ENCODE assay signal across 14 cellular contexts in the genomic region with DNA sequence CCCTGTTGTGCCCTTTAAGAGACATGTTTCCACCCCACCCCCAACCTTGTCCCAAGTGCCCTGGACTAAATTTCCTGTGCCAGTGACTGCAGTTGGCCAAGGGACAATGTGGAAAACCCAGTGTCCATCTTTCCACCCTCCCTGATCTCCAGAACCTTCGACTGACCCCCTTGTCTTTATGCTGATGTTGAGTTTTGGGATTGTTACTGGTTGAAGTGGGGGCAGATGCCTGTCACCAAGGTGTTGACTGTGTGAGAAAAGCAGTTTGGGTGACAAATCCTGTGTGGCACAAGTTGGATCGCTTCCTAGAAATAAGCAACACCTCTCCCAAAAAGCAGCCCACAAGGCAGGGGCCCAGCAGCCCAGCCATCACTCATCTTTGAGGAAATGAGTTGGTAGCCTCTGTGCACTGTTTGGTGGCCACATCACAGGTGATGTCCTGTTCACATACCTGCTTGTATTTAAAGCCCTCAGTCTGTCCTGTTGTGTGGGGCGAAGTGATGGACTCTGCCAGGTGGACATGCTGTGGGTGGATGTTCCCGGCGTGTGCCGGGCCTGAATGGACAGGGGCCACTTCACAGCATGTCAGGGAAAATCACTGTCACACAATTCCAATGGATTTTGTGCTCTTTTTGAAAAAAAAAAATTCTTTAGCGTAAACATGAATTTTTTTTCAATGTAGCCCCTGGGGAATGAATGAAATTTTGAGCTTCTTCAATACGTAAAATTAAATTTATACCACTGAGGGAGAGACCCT. TPM values are rescaled to one million over a fixed set of nuclear protein-coding genes. Genes with fewer than 3 reads are reported as not detected.
DNase-seq lines count a peak whose midpoint lies in the region; ATAC-seq and TF ChIP-seq lines count a peak whose summit lies in the region.
"Had no signal": no experiment of that assay in that cellular context is flagged by ENCODE, and none has a peak within 500 bp of the region (broad histone marks: within the 10 kb centered on the region; RNA-seq: fewer than 3 reads in every experiment).

No MANE protein-coding gene starts in this region.

- peak overlapping the region; percentile 37 to 52 for H3K27ac Mint-ChIP-seq in activated naive CD4-positive, alpha-beta T cell treated with anti-CD3 and anti-CD28 coated beads, Interleukin-2, amount 50 U/mL, for 72 hours
- H3K27ac Mint-ChIP-seq: dendritic cell treated with granulocyte-macrophage colony-stimulating factor and Interleukin-4, amounts not matched to agents 40 ng/mL and 50 ng/mL, for 4 days; WTC11 had no signal

- no peaks in the 10 kb centered on the region for H3K4me1 ChIP-seq in PC-3 (ENCODE audit: insufficient read depth, low read length)
- H3K4me1 ChIP-seq in mammary epithelial cell (ENCODE audit: insufficient read depth, low read length), result peaks cover 11% of the 10 kb centered on the region
- H3K4me1 ChIP-seq in skeletal muscle satellite cell (ENCODE audit: control insufficient read depth, insufficient read depth, low read length), result peaks cover 22% of the 10 kb centered on the region
- H3K4me1 ChIP-seq: ascending aorta, tibial artery had no signal

- H3K4me2 ChIP-seq in PC-3 (ENCODE audit: low read length) (no peak overlapping the region), mammary epithelial cell (ENCODE audit: insufficient read depth, low read depth, low read length) (no peak overlapping the region), skeletal muscle satellite cell (ENCODE audit: low read length) (peak overlapping the region; percentile 24)

- no peak overlapping the region for H3K27ac ChIP-seq in PC-3 (ENCODE audit: low read length)
- no peak overlapping the region for H3K27ac ChIP-seq in mammary epithelial cell (ENCODE audit: insufficient read depth, low read depth, low read length)
- H3K27ac ChIP-seq: ascending aorta, tibial artery had no signal

- 75% methylated on average over 8 of the region's 8 CpGs for WGBS in mammary epithelial cell (ENCODE audit: low coverage, missing lambda C conversion rate)

- no peaks in the 10 kb centered on the region for H3F3A ChIP-seq in PC-3 (ENCODE audit: low read length, unreplicated experiment)

- intact Hi-C loops in PC-3 (cut with micrococcal nuclease) (no loop called here), mammary epithelial cell (cut with micrococcal nuclease) (no loop called here)

- H4K20me1 ChIP-seq in PC-3 (ENCODE audit: low read length) (0 out of 2 replicates have a peak, but pooled peaks cover 3% of the 10 kb centered on the region), mammary epithelial cell (ENCODE audit: insufficient read depth, low read length) (no peaks in the 10 kb centered on the region)

- POLR2A ChIA-PET in PC-3 (lab: Charles Lee; ENCODE audit: unreplicated experiment), result no interaction called here

- dilution Hi-C loops in mammary epithelial cell (cut with HindIII; ENCODE audit: low sequenced_read_pairs), result no loop called here

- H3K9me3 ChIP-seq in PC-3 (ENCODE audit: low read length) (no peaks in the 10 kb centered on the region), mammary epithelial cell (replicated peaks; ENCODE audit: insufficient read depth, low read length) (no peaks in the 10 kb centered on the region), skeletal muscle satellite cell (replicated peaks; ENCODE audit: low read length) (no peaks in the 10 kb centered on the region)
- H3K9me3 ChIP-seq: ascending aorta, tibial artery had no signal

- H3K27me3 ChIP-seq in PC-3 (ENCODE audit: low read length) (no peaks in the 10 kb centered on the region), mammary epithelial cell (ENCODE audit: insufficient read depth, low read length) (no peaks in the 10 kb centered on the region), skeletal muscle satellite cell (ENCODE audit: control insufficient read depth, insufficient read depth, low read length) (no peaks in the 10 kb centered on the region)
- H3K27me3 ChIP-seq: ascending aorta, tibial artery had no signal

- H3K4me3 ChIP-seq in PC-3 (ENCODE audit: low read length), result no peak overlapping the region
- H3K4me3 ChIP-seq in mammary epithelial cell (replicated peaks in 1 of 3; ENCODE audit: insufficient read depth in 1 of 3, low read depth in 2 of 3, low read length in 3 of 3), result no peak overlapping the region
- no peak overlapping the region for H3K4me3 ChIP-seq in skeletal muscle satellite cell (ENCODE audit: low read length)
- H3K4me3 ChIP-seq: ascending aorta, tibial artery had no signal

- in situ Hi-C loops in mammary epithelial cell (cut with MboI; ENCODE audit: low sequenced_read_pairs in 2 of 2), result no loop called here

- peaks cover 2 to 7% of the 10 kb centered on the region in 2 donors for H3K36me3 Mint-ChIP-seq in activated naive CD4-positive, alpha-beta T cell treated with anti-CD3 and anti-CD28 coated beads, Interleukin-2, amount 50 U/mL, for 72 hours

- H2AFZ ChIP-seq in PC-3 (ENCODE audit: low read length), result no peak overlapping the region
- no peak overlapping the region for H2AFZ ChIP-seq in mammary epithelial cell (ENCODE audit: low read depth, low read length)

- TF ChIP-seq CTCF in PC-3 (conservative IDR thresholded peaks at IDR 0.05; ENCODE audit: low read depth, low read length), result no peak
- TF ChIP-seq CTCF in mammary epithelial cell (conservative IDR thresholded peaks at IDR 0.05 in 1 of 2, IDR thresholded peaks at IDR 0.05 in 1 of 2; ENCODE audit: extremely low read depth in 1 of 2, insufficient read depth in 1 of 2, low read depth in 1 of 2, low read length in 2 of 2), result no peak

- H3K36me3 ChIP-seq in PC-3 (ENCODE audit: low read depth, low read length) (peaks cover 18% of the 10 kb centered on the region; the same call in 1 of the 2 replicates), mammary epithelial cell (ENCODE audit: insufficient read depth, low read length) (peaks cover 11% of the 10 kb centered on the region), skeletal muscle satellite cell (ENCODE audit: insufficient read depth, low read length) (peaks cover 25% of the 10 kb centered on the region)

- DNase-seq in activated naive CD4-positive, alpha-beta T cell treated with anti-CD3 and anti-CD28 coated beads, Interleukin-2, amount 50 U/mL, for 72 hours (ENCODE audit: low spot score in 2 of 2), result no peak
- DNase-seq in activated naive CD4-positive, alpha-beta T cell (lab: John Stamatoyannopoulos, UW), result no peak
- no peak for DNase-seq in PC-3
- DNase-seq in mammary epithelial cell, result no peak
- no peak for DNase-seq in NCI-H82 treated with DMSO at 0.1 percent for 48 hours (lab: John Stamatoyannopoulos, UW; ENCODE audit: unreplicated experiment)
- DNase-seq: Karpas-422, NCI-H146, tibial artery had no signal

- BruUV-seq in PC-3 (replicated peaks; lab: Mats Ljungman, UMichigan) (TSS peak; percentile 47), mammary epithelial cell (replicated peaks; lab: Mats Ljungman, UMichigan) (TSS peak; percentile 55)

- ATAC-seq in activated naive CD4-positive, alpha-beta T cell treated with anti-CD3 and anti-CD28 coated beads, Interleukin-2, amount 50 U/mL, for 72 hours, result peak; percentile 40 to 48
- no peak for ATAC-seq in PC-3
- no peak for ATAC-seq in HG02981 (IDR thresholded peaks at IDR 0.05; ENCODE audit: unreplicated experiment)
- no peak for ATAC-seq in GM21737 (IDR thresholded peaks at IDR 0.05; ENCODE audit: unreplicated experiment)
- ATAC-seq: WTC11 had no signal

- H3K79me2 ChIP-seq in PC-3 (ENCODE audit: low read length), result no peaks in the 10 kb centered on the region
- H3K79me2 ChIP-seq in mammary epithelial cell (ENCODE audit: insufficient read depth, low read length), result no peaks in the 10 kb centered on the region

- H3K9me3 Mint-ChIP-seq in activated naive CD4-positive, alpha-beta T cell treated with anti-CD3 and anti-CD28 coated beads, Interleukin-2, amount 50 U/mL, for 72 hours, result no peaks in the 10 kb centered on the region
- H3K9me3 Mint-ChIP-seq: dendritic cell treated with granulocyte-macrophage colony-stimulating factor and Interleukin-4, amounts not matched to agents 40 ng/mL and 50 ng/mL, for 4 days had no signal

- CTCF ChIA-PET in PC-3 (lab: Charles Lee) (no interaction called here), mammary epithelial cell (lab: Charles Lee; ENCODE audit: low non-redundant PET) (no interaction called here)

- no peaks in the 10 kb centered on the region for H3K9me2 ChIP-seq in PC-3 (replicated peaks; ENCODE audit: low read length)

- H3K9ac ChIP-seq in PC-3 (ENCODE audit: low read length) (no peak overlapping the region), mammary epithelial cell (ENCODE audit: insufficient read depth, low read length) (no peak overlapping the region), skeletal muscle satellite cell (ENCODE audit: low read depth, low read length) (peak overlapping the region; percentile 10)

RNA-seq across cellular contexts. Expression of a gene that starts 6.6 kb away (rescaled TPM):
- total RNA-seq in activated naive CD4-positive, alpha-beta T cell treated with anti-CD3 and anti-CD28 coated beads, Interleukin-2, amount 50 U/mL, for 72 hours, result 10 to 100 TPM; 30.8 to 50.4 TPM
- total RNA-seq in PC-3 (2014; rRNA removed) (53.5 and 74.9 TPM in 2 replicates), mammary epithelial cell (10 to 100 TPM; 19.3 to 24.5 TPM)
- 15.5 TPM for polyA plus RNA-seq in mammary epithelial cell
- 29.7 TPM for polyA minus RNA-seq in mammary epithelial cell
- 25.1 and 30.7 TPM in 2 replicates for total RNA-seq in skeletal muscle satellite cell (2012; rRNA removed)

RNA-seq across cellular contexts. Expression of a gene that starts 32.5 kb away (rescaled TPM):
- total RNA-seq in activated naive CD4-positive, alpha-beta T cell treated with anti-CD3 and anti-CD28 coated beads, Interleukin-2, amount 50 U/mL, for 72 hours, result 10 to 100 TPM; 54.9 to 62.3 TPM
- total RNA-seq in PC-3 (2014; rRNA removed) (97.8 and 101 TPM in 2 replicates), mammary epithelial cell (100 to 1,000 TPM; 106 to 133 TPM)
- 91.6 TPM for polyA plus RNA-seq in mammary epithelial cell
- 189 TPM for polyA minus RNA-seq in mammary epithelial cell
- 57.0 and 68.2 TPM in 2 replicates for total RNA-seq in skeletal muscle satellite cell (2012; rRNA removed)

RNA-seq across cellular contexts. Expression of a gene that starts 50.4 kb away (rescaled TPM):
- total RNA-seq in activated naive CD4-positive, alpha-beta T cell treated with anti-CD3 and anti-CD28 coated beads, Interleukin-2, amount 50 U/mL, for 72 hours, result 10 to 100 TPM in 1 of 2 donors, under 1 TPM in 1; 0.84 to 41.5 TPM
- total RNA-seq in PC-3 (2014; rRNA removed) (0.12 TPM in 1 of 2 replicates, not detected in the other), mammary epithelial cell (not detected)
- 0.08 TPM for polyA plus RNA-seq in mammary epithelial cell
- not detected for polyA minus RNA-seq in mammary epithelial cell
- under 0.01 and 0.44 TPM in 2 replicates for total RNA-seq in skeletal muscle satellite cell (2012; rRNA removed)

Comparison
In these comparisons a context has a peak if more than half of its experiments do, and no peak if none do; other contexts are left out.
1. ATAC-seq: peak in activated naive CD4-positive, alpha-beta T cell treated with anti-CD3 and anti-CD28 coated beads, Interleukin-2, amount 50 U/mL, for 72 hours (2 of 2); none in PC-3 (single experiment), HG02981 (single experiment) and GM21737 (single experiment).